8 cellular contexts compared by ENCODE assay signal in genomic region chr17:79009397-79010303, GRCh38. TPM values are rescaled to one million over a fixed set of nuclear protein-coding genes. Genes with fewer than 3 reads are reported as not detected.
DNase-seq lines count a peak whose midpoint lies in the region; ATAC-seq and TF ChIP-seq lines count a peak whose summit lies in the region.

TSS of gene CANT1 (minus strand) at chr17:79009764. CDS start at chr17:78997622, 12,142 bp downstream.

- H3K4me3 ChIP-seq in SK-N-SH (ENCODE audit: low read depth in 2 of 2, low read length in 1 of 2): peak within 1 kb of the TSS; percentile 93 to 100
- peak within 1 kb of the TSS; percentile 89 for H3K4me3 ChIP-seq in thoracic aorta

- peaks cover 49% of the 10 kb centered on the region for H3K79me2 ChIP-seq in SK-N-SH (ENCODE audit: insufficient read depth)

- H3K9me3 ChIP-seq in KOPT-K1 (ENCODE audit: insufficient read depth, low read length, poor library complexity, severe bottlenecking): peaks cover 18% of the 10 kb centered on the region
- peaks cover 10% of the 10 kb centered on the region for H3K9me3 ChIP-seq in SK-N-SH
- H3K9me3 ChIP-seq in thoracic aorta: no peaks in the 10 kb centered on the region

- no peaks in the 10 kb centered on the region for H3K9me2 ChIP-seq in SK-N-SH

- peaks cover 7% of the 10 kb centered on the region for H3F3A ChIP-seq in SK-N-SH (replicated peaks; ENCODE audit: insufficient read depth)

- peaks cover 7% of the 10 kb centered on the region for H3K9me3 Mint-ChIP-seq in osteocyte (ENCODE audit: unreplicated experiment)

- DNase-seq in EH (ENCODE audit: low read depth) (peak; percentile 86), SK-N-SH (peak; percentile 100), glomerular visceral epithelial cell (ENCODE audit: extremely low spot score) (peak; percentile 85), osteocyte (ENCODE audit: extremely low spot score, unreplicated experiment) (peak; percentile 97), thoracic aorta (ENCODE audit: low spot score) (no peak)
- DNase-seq in activated naive CD4-positive, alpha-beta T cell treated with anti-CD3 and anti-CD28 coated beads, Interleukin-2, amount 50 U/mL, for 16 hours: peak; percentile 86

- H3K27ac Mint-ChIP-seq in osteocyte (ENCODE audit: unreplicated experiment): peak within 1 kb of the TSS; percentile 89

- WGBS in SK-N-SH (ENCODE audit: low lambda C conversion rate): 11% methylated on average over 34 of the region's 73 CpGs

- peaks cover 2% of the 10 kb centered on the region for H3K36me3 Mint-ChIP-seq in osteocyte (ENCODE audit: unreplicated experiment)

- H3K27me3 Mint-ChIP-seq in osteocyte (ENCODE audit: unreplicated experiment): peaks cover 2% of the 10 kb centered on the region

- TF ChIP-seq EP300 in SK-N-SH (IDR thresholded peaks at IDR 0.05; ENCODE audit: borderline replicate concordance in 1 of 2, low read depth in 1 of 2, low read length in 1 of 2): no peak

- peak within 1 kb of the TSS; percentile 86 for H3K4me3 Mint-ChIP-seq in osteocyte (ENCODE audit: unreplicated experiment)

- peaks cover 39% of the 10 kb centered on the region for H3K4me1 Mint-ChIP-seq in osteocyte (ENCODE audit: unreplicated experiment)

- peak within 1 kb of the TSS; percentile 95 for H3K9ac ChIP-seq in SK-N-SH

- POLR2A ChIA-PET in SK-N-SH (lab: Yijun Ruan, JAX): interaction anchor here (0.7 to 1.3 kb wide), 4 partner anchors 10 to 19 kb away, joined by 3 read pairs; no protein-coding TSS in a partner anchor

- peaks cover 18% of the 10 kb centered on the region; the same call in 1 of the 2 replicates for H3K36me3 ChIP-seq in KOPT-K1 (ENCODE audit: insufficient read depth, low read length)
- peaks cover 0 to 17% of the 10 kb centered on the region in 2 experiments for H3K36me3 ChIP-seq in SK-N-SH (replicated peaks in 1 of 2; ENCODE audit: control insufficient read depth in 1 of 2, insufficient read depth in 2 of 2, low read length in 1 of 2)
- no peaks in the 10 kb centered on the region for H3K36me3 ChIP-seq in thoracic aorta

- CTCF ChIA-PET in SK-N-SH (lab: Yijun Ruan, JAX): interaction anchor here (1.0 to 1.3 kb wide), 3 partner anchors 10 to 384 kb away, joined by 3 read pairs; no protein-coding TSS in a partner anchor

- peak within 1 kb of the TSS; percentile 92 for H2AFZ ChIP-seq in SK-N-SH (ENCODE audit: low read depth)

- no peak for TF ChIP-seq CTCF in SK-N-SH (IDR thresholded peaks at IDR 0.05)
- TF ChIP-seq CTCF in osteocyte (IDR thresholded peaks at IDR 0.05): no peak
- TF ChIP-seq CTCF in thoracic aorta (IDR thresholded peaks at IDR 0.05): no peak

- no peak for TF ChIP-seq RAD21 in SK-N-SH (IDR thresholded peaks at IDR 0.05; ENCODE audit: low read length)

- ATAC-seq in GM21737 (IDR thresholded peaks at IDR 0.05; ENCODE audit: unreplicated experiment): peak; percentile 87
- peak; percentile 69 for ATAC-seq in thoracic aorta (ENCODE audit: insufficient number of reproducible peaks, low FRiP score, low read depth)

- H3K4me2 ChIP-seq in SK-N-SH: peak within 1 kb of the TSS; percentile 97

- H3K27me3 ChIP-seq in SK-N-SH (ENCODE audit: insufficient read depth) (no peaks in the 10 kb centered on the region), thoracic aorta (replicated peaks; ENCODE audit: insufficient read depth) (no peaks in the 10 kb centered on the region)

- peaks cover 19% of the 10 kb centered on the region for H4K20me1 ChIP-seq in SK-N-SH (ENCODE audit: insufficient read depth)

- H3K4me1 ChIP-seq in SK-N-SH (ENCODE audit: control insufficient read depth in 1 of 2, insufficient read depth in 2 of 2, low read depth in 1 of 2, low read length in 1 of 2) (peaks cover 18 to 36% of the 10 kb centered on the region in 2 experiments; a peak in 3 of 4 replicates), thoracic aorta (ENCODE audit: control insufficient read depth in 1 of 2, low read depth in 2 of 2) (peaks cover 26 to 32% of the 10 kb centered on the region in 2 donors)

- H3K27ac ChIP-seq in KOPT-K1 (ENCODE audit: low read depth, low read length, poor library complexity, severe bottlenecking) (peak within 1 kb of the TSS; percentile 91), SK-N-SH (ENCODE audit: low read depth in 2 of 2, low read length in 1 of 2) (peak within 1 kb of the TSS; percentile 54 to 86; a peak in 3 of 4 replicates), thoracic aorta (peak within 1 kb of the TSS; percentile 67 to 80)

TF ChIP-seq in SK-N-SH, 30 proteins besides CTCF, POLR2A, EP300 and RAD21 (continues in another document):
- TF ChIP-seq RXRA (IDR thresholded peaks at IDR 0.05; ENCODE audit: borderline replicate concordance, low read depth) (no peak), ZBTB33 (IDR thresholded peaks at IDR 0.05; ENCODE audit: borderline replicate concordance, low read depth) (no peak), TAF1 (IDR thresholded peaks at IDR 0.05; ENCODE audit: borderline replicate concordance, low read depth, low read length) (peak; percentile 87), GABPA (IDR thresholded peaks at IDR 0.05; ENCODE audit: low read depth) (peak; percentile 71), EZH2phosphoT487 (IDR thresholded peaks at IDR 0.05; ENCODE audit: borderline replicate concordance, low read depth) (no peak), POLR2AphosphoS5 (IDR thresholded peaks at IDR 0.05; ENCODE audit: low read depth, low read length) (peak; percentile 84), FOSL2 (IDR thresholded peaks at IDR 0.05; ENCODE audit: borderline replicate concordance, low read depth) (no peak), MEF2A (IDR thresholded peaks at IDR 0.05; ENCODE audit: borderline replicate concordance, low read depth) (no peak), MXI1 (IDR thresholded peaks at IDR 0.05; ENCODE audit: low read depth, low read length) (peak; percentile 33; the same call in 1 of the 2 replicates), RCOR1 (IDR thresholded peaks at IDR 0.05; ENCODE audit: low read length) (no peak), SIN3A (IDR thresholded peaks at IDR 0.05; ENCODE audit: borderline replicate concordance, low read depth, low read length) (no peak; the same call in 1 of the 2 replicates), RFX5 (IDR thresholded peaks at IDR 0.05; ENCODE audit: low read length) (no peak), TEAD4 (IDR thresholded peaks at IDR 0.05; ENCODE audit: borderline replicate concordance, insufficient read depth) (no peak), REST (IDR thresholded peaks at IDR 0.05; ENCODE audit: low read depth, low read length) (no peak), NFIC (IDR thresholded peaks at IDR 0.05; ENCODE audit: borderline replicate concordance) (no peak), GATA2 (CRISPR knock-in tag; IDR thresholded peaks at IDR 0.05) (no peak), CHD2 (IDR thresholded peaks at IDR 0.05; ENCODE audit: low read length, partially characterized antibody) (peak; percentile 77), SMC3 (IDR thresholded peaks at IDR 0.05; ENCODE audit: low read depth, low read length) (no peak; the same call in 1 of the 2 replicates)

RNA-seq across cellular contexts. Expression of gene CANT1, which starts in this region (rescaled TPM):
- 83.8 and 87.4 TPM in 2 replicates for polyA plus RNA-seq in SK-N-SH (2012; rRNA removed)
- polyA plus RNA-seq in SK-N-SH (2012; cell fraction: cytosol; rRNA removed): 47.2 and 67.5 TPM in 2 replicates
- polyA plus RNA-seq in SK-N-SH (2012; cell fraction: nucleus; rRNA removed): 55.9 and 68.2 TPM in 2 replicates
- total RNA-seq in osteocyte: 61.1 and 62.3 TPM in 2 replicates
- 10 to 100 TPM; 21.4 to 41.0 TPM for total RNA-seq in thoracic aorta
